12 cellular contexts compared by ENCODE assay signal in genomic region chr21:32484706-32485380, GRCh38.
A peak's percentile ranks its signal among the peaks of the same experiment; 100 is the strongest.
DNase-seq lines count a peak whose midpoint lies in the region; ATAC-seq, FAIRE-seq and TF ChIP-seq lines count a peak whose summit lies in the region.
"Had no signal": no experiment of that assay in that cellular context is flagged by ENCODE, and none has a peak within 500 bp of the region (broad histone marks: within the 10 kb centered on the region; RNA-seq: fewer than 3 reads in every experiment).

No MANE protein-coding gene starts in this region.

- H3K27me3 ChIP-seq in right lobe of liver: no peaks in the 10 kb centered on the region
- no peaks in the 10 kb centered on the region for H3K27me3 ChIP-seq in HepG2 (ENCODE audit: control insufficient read depth in 1 of 2, insufficient read depth in 2 of 2, low read length in 2 of 2)

- in situ Hi-C loops in HepG2 (cut with HindIII; ENCODE audit: extremely low pct_ligation_motif_present, low pct_unique_long_range_greater_than_20kb): no loop called here

- POLR2A ChIA-PET in HepG2 (lab: Yijun Ruan, JAX): no interaction called here

- H3K27me3 Mint-ChIP-seq in natural killer cell (ENCODE audit: low read depth in 2 of 2) (no peaks in the 10 kb centered on the region), type B pancreatic cell (peaks cover 2% of the 10 kb centered on the region)
- H3K27me3 Mint-ChIP-seq: activated T-cell treated with anti-CD3 and anti-CD28 coated beads, Interleukin-2, amount 50 U/mL, for 24 hours; naive thymus-derived CD8-positive, alpha-beta T cell had no signal

- TF ChIP-seq RAD21 in HepG2 (CRISPR knock-in tag; IDR thresholded peaks at IDR 0.05): no peak

- no peak for TF ChIP-seq CTCF in right lobe of liver (IDR thresholded peaks at IDR 0.05)
- no peak for TF ChIP-seq CTCF in HepG2 (CRISPR knock-in tag; IDR thresholded peaks at IDR 0.05)
- no peak for TF ChIP-seq CTCF in natural killer cell (IDR thresholded peaks at IDR 0.05)
- no peak for TF ChIP-seq CTCF in type B pancreatic cell (conservative IDR thresholded peaks at IDR 0.05)

- H3K4me2 ChIP-seq in HepG2 (ENCODE audit: low read depth, low read length): no peak overlapping the region

- TF ChIP-seq POLR2A in right lobe of liver (IDR thresholded peaks at IDR 0.05) (no peak), HepG2 (IDR thresholded peaks at IDR 0.05; ENCODE audit: insufficient read depth in 1 of 2, low read depth in 2 of 2, low read length in 2 of 2) (no peak)

- peak; percentile 18 to 67 (median 49) for ATAC-seq in right lobe of liver
- no peak for ATAC-seq in HepG2
- peak; percentile 44 to 57 for ATAC-seq in left cardiac atrium
- ATAC-seq in natural killer cell: no peak
- ATAC-seq: naive thymus-derived CD8-positive, alpha-beta T cell; SK-N-SH treated with all-trans-retinoic acid at 6 μM for 48 hours had no signal

- no peaks in the 10 kb centered on the region for H4K20me1 ChIP-seq in HepG2 (ENCODE audit: insufficient read depth, low read length)

- BruUV-seq in HepG2 (replicated peaks; lab: Mats Ljungman, UMichigan): no TSS peak

- H3K4me1 Mint-ChIP-seq in natural killer cell: peaks cover 37 to 43% of the 10 kb centered on the region in 2 donors
- peaks cover 6% of the 10 kb centered on the region for H3K4me1 Mint-ChIP-seq in type B pancreatic cell (ENCODE audit: unreplicated experiment)

- no peaks in the 10 kb centered on the region for H3K9me3 Mint-ChIP-seq in natural killer cell
- H3K9me3 Mint-ChIP-seq in type B pancreatic cell: peaks cover 4% of the 10 kb centered on the region
- H3K9me3 Mint-ChIP-seq: activated T-cell treated with anti-CD3 and anti-CD28 coated beads, Interleukin-2, amount 50 U/mL, for 24 hours had no signal

- intact Hi-C loops in right lobe of liver (cut with DNase I) (no loop called here), HepG2 (cut with micrococcal nuclease; ENCODE audit: unreplicated experiment) (no loop called here), left cardiac atrium (cut with DNase I) (no loop called here), natural killer cell (cut with micrococcal nuclease) (no loop called here)

- no peak overlapping the region for H3K4me3 ChIP-seq in right lobe of liver
- H3K4me3 ChIP-seq in HepG2 (replicated peaks in 1 of 3; ENCODE audit: insufficient read depth in 1 of 3, low read depth in 2 of 3, low read length in 3 of 3): no peak overlapping the region

- FAIRE-seq in HepG2 (lab: Jason Lieb, UNC): no peak

- CTCF ChIA-PET in HepG2 (lab: Yijun Ruan, JAX; ENCODE audit: low intra/inter-chr PET ratio, low total read pairs): no interaction called here

- TF ChIP-seq EP300 in HepG2 (IDR thresholded peaks at IDR 0.05; ENCODE audit: low read depth in 2 of 2, low read length in 2 of 2) (no peak), HepG2 (CRISPR knock-in tag; IDR thresholded peaks at IDR 0.05; ENCODE audit: borderline replicate concordance) (no peak)

- 80% methylated on average over 16 of the region's 16 CpGs for WGBS in right lobe of liver (ENCODE audit: insufficient coverage, low coverage, low lambda C conversion rate, missing lambda C conversion rate)
- 89% methylated on average over 16 of the region's 16 CpGs for WGBS in HepG2 (ENCODE audit: low lambda C conversion rate)

- H3K4me1 ChIP-seq in right lobe of liver (no peaks in the 10 kb centered on the region), HepG2 (ENCODE audit: insufficient read depth, low read length) (no peaks in the 10 kb centered on the region)

- no peak overlapping the region for H3K9ac ChIP-seq in HepG2 (ENCODE audit: insufficient read depth, low read depth, low read length)

- no peaks in the 10 kb centered on the region for H3K9me3 ChIP-seq in right lobe of liver
- no peaks in the 10 kb centered on the region for H3K9me3 ChIP-seq in HepG2 (ENCODE audit: low read length)

- DNase-seq in right lobe of liver (no peak), HepG2 (ENCODE audit: low spot score) (no peak), left cardiac atrium (no peak), natural killer cell (no peak), germinal center (ENCODE audit: low spot score) (no peak), type B pancreatic cell (ENCODE audit: extremely low spot score, unreplicated experiment) (no peak), NCI-H526 treated with DMSO at 0.1 percent for 48 hours (lab: John Stamatoyannopoulos, UW) (no peak)
- no peak for DNase-seq in activated CD4-positive, alpha-beta T cell treated with anti-CD3 and anti-CD28 coated beads for 48 hours
- DNase-seq: activated T-cell treated with anti-CD3 and anti-CD28 coated beads, Interleukin-2, amount 50 U/mL, for 24 hours; naive thymus-derived CD8-positive, alpha-beta T cell; NCI-H1092 treated with DMSO at 0.1 percent for 48 hours had no signal

- peak overlapping the region; percentile 40 for H3K4me3 Mint-ChIP-seq in natural killer cell
- H3K4me3 Mint-ChIP-seq in type B pancreatic cell: no peak overlapping the region
- H3K4me3 Mint-ChIP-seq: activated T-cell treated with anti-CD3 and anti-CD28 coated beads, Interleukin-2, amount 50 U/mL, for 24 hours; naive thymus-derived CD8-positive, alpha-beta T cell had no signal

- H3K79me2 ChIP-seq in HepG2 (ENCODE audit: insufficient read depth, low read length): no peaks in the 10 kb centered on the region

- H3K27ac ChIP-seq in right lobe of liver: no peak overlapping the region
- no peak overlapping the region for H3K27ac ChIP-seq in HepG2 (ENCODE audit: extremely low read length, insufficient read depth, low read length)

- H2AFZ ChIP-seq in HepG2 (ENCODE audit: low read length): no peak overlapping the region

- H3K36me3 ChIP-seq in right lobe of liver (no peaks in the 10 kb centered on the region), HepG2 (replicated peaks in 1 of 2; ENCODE audit: control insufficient read depth in 1 of 2, insufficient read depth in 2 of 2, low read length in 2 of 2) (no peaks in the 10 kb centered on the region)

- H3K36me3 Mint-ChIP-seq in natural killer cell (no peaks in the 10 kb centered on the region), type B pancreatic cell (no peaks in the 10 kb centered on the region)

- H3K27ac Mint-ChIP-seq in natural killer cell (peak overlapping the region; percentile 62 to 68), type B pancreatic cell (no peak overlapping the region)
- H3K27ac Mint-ChIP-seq: activated T-cell treated with anti-CD3 and anti-CD28 coated beads, Interleukin-2, amount 50 U/mL, for 24 hours had no signal

TF ChIP-seq in HepG2, 621 proteins besides CTCF, POLR2A, EP300 and RAD21:
- no peak for TF ChIP-seq ZBTB26 (CRISPR knock-in tag; IDR thresholded peaks at IDR 0.05; ENCODE audit: borderline replicate concordance)
- no peak for TF ChIP-seq ZNF335 (CRISPR knock-in tag; IDR thresholded peaks at IDR 0.05)

Comparison
In these comparisons a context has a peak if more than half of its experiments do, and no peak if none do; other contexts are left out.
1. ATAC-seq: peak in right lobe of liver (4 of 4) and left cardiac atrium (2 of 2); none in HepG2 (single experiment) and natural killer cell (0 of 3).